8 cellular contexts compared by ENCODE assay signal in the genomic region with DNA sequence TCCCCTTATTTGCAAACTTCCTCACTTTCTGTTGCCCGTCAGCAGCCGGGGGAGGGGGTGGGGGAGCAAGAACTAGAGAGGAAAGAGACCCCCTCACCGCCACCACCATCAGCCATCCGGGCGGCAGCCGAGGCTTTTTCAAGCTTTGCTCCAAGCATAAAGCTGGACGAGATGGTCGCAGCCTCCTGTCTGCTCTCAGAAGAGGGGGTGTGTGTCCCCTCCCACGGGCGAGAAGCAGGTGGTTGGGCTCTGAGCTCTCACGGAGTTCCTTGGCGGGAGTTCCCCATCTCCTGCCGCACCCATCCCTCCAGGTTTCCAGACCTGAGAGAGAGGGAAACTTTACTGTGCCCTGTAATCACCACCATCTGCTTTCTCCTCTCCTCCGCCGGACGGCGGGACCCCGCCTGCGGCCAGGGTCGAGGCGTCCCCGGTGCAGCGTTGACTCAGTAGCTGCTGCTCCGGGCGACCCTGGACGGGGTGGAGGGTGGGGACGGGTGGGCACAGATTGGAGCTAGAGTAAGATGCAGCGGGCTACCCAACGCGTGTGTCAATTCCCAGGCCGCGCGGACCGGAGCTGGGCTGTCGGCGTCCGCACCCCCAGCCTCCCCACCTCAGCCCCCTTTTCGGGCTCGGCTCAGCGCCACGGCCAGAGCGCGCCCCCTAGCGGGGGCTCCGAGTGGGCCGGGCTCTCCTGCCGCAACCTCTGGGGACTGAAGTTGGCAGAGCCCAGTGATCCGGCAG. TPM values are rescaled to one million over a fixed set of nuclear protein-coding genes. Genes with fewer than 3 reads are reported as not detected.
A peak's percentile ranks its signal among the peaks of the same experiment; 100 is the strongest.
DNase-seq lines count a peak whose midpoint lies in the region; ATAC-seq, FAIRE-seq and TF ChIP-seq lines count a peak whose summit lies in the region.

No MANE protein-coding gene starts in this region.

- H3K9ac ChIP-seq in H1 (replicated peaks in 1 of 4; ENCODE audit: extremely low read depth in 1 of 4, low read depth in 3 of 4, low read length in 3 of 4) (no peak overlapping the region), trophoblast cell (ENCODE audit: low read length) (no peak overlapping the region)

- H3K4ac ChIP-seq in H1 (replicated peaks; ENCODE audit: insufficient read length, low read depth, low read length) (no peak overlapping the region), trophoblast cell (ENCODE audit: low read depth, low read length) (no peak overlapping the region)

- H3K79me1 ChIP-seq in H1 (ENCODE audit: low read depth, low read length): no peaks in the 10 kb centered on the region
- H3K79me1 ChIP-seq in trophoblast cell (ENCODE audit: low read length): no peaks in the 10 kb centered on the region

- TF ChIP-seq CTCF in Panc1 (IDR thresholded peaks at IDR 0.05) (peak; percentile 80), H1 (IDR thresholded peaks at IDR 0.05; ENCODE audit: control extremely low read depth in 1 of 3, insufficient read depth in 1 of 3, low read depth in 1 of 3, low read length in 3 of 3) (peak in 2 of 3 experiments; percentile 59 to 69; a peak in 3 of 4 replicates)

- CTCF ChIA-PET in Panc1 (lab: Charles Lee) (no interaction called here), H1 (lab: Charles Lee; ENCODE audit: partially characterized antibody) (interaction anchor here (0.5 to 4.6 kb wide), 11 partner anchors 9 to 182 kb away, joined by 3 to 23 read pairs (median 3); no protein-coding TSS in a partner anchor)

- H2AK5ac ChIP-seq in H1 (ENCODE audit: low read depth, low read length) (no peak overlapping the region), trophoblast cell (ENCODE audit: low read length) (no peak overlapping the region)

- H3K23me2 ChIP-seq in H1 (ENCODE audit: low read depth, low read length): peaks cover 7% of the 10 kb centered on the region; the same call in 1 of the 2 replicates

- no peaks in the 10 kb centered on the region for H3K36me3 ChIP-seq in Panc1 (ENCODE audit: control insufficient read depth, insufficient read depth, low read length)
- no peaks in the 10 kb centered on the region; a peak in 1 of 8 replicates for H3K36me3 ChIP-seq in H1 (ENCODE audit: control insufficient read depth in 2 of 4, insufficient read depth in 4 of 4, low read length in 3 of 4)
- H3K36me3 ChIP-seq in trophoblast cell (ENCODE audit: control insufficient read depth in 1 of 2, insufficient read depth in 2 of 2, low read length in 2 of 2): no peaks in the 10 kb centered on the region

- H3K4me3 ChIP-seq in Panc1 (ENCODE audit: low read depth in 2 of 2, low read length in 2 of 2) (peak overlapping the region in 1 of 2 experiments; percentile 24; a peak in 1 of 4 replicates), H1 (ENCODE audit: extremely low read depth in 1 of 4, insufficient read depth in 2 of 4, low read depth in 3 of 4, low read length in 4 of 4) (peak overlapping the region; percentile 24 to 55 (median 30); a peak in 7 of 8 replicates), trophoblast cell (ENCODE audit: low read depth, low read length) (no peak overlapping the region)

- no peak overlapping the region for H2BK20ac ChIP-seq in H1 (ENCODE audit: low read length)

- H2BK120ac ChIP-seq in H1 (replicated peaks; ENCODE audit: low read depth, low read length): no peak overlapping the region
- no peak overlapping the region for H2BK120ac ChIP-seq in trophoblast cell (ENCODE audit: insufficient read depth, low read length, poor library complexity)

- H3K27me3 ChIP-seq in Panc1 (ENCODE audit: control insufficient read depth, insufficient read depth, low read length) (peaks cover 13% of the 10 kb centered on the region), H1 (replicated peaks in 1 of 4; ENCODE audit: control insufficient read depth in 3 of 4, extremely low read depth in 1 of 4, insufficient read depth in 3 of 4, low read length in 3 of 4) (peaks cover 43 to 79% (median 70%) of the 10 kb centered on the region in 4 experiments), trophoblast cell (ENCODE audit: insufficient read depth, low read length) (peaks cover 59% of the 10 kb centered on the region)

- peak; percentile 30 for DNase-seq in NCI-H2196 (lab: John Stamatoyannopoulos, UW; ENCODE audit: unreplicated experiment)
- DNase-seq in NCI-H2196 treated with DMSO at 0.1 percent for 48 hours (lab: John Stamatoyannopoulos, UW; ENCODE audit: unreplicated experiment): no peak
- DNase-seq in Panc1 (ENCODE audit: low read depth, low spot score): no peak
- DNase-seq in H1 (ENCODE audit: low read depth in 1 of 2, low spot score in 2 of 2): peak in 1 of 2 experiments; percentile 80
- peak in 1 of 2 donors; percentile 48 for DNase-seq in trophoblast cell

- H4K12ac ChIP-seq in trophoblast cell (ENCODE audit: low read depth, low read length): no peak overlapping the region

- H4K91ac ChIP-seq in H1 (replicated peaks; ENCODE audit: insufficient read length, low read length) (no peak overlapping the region), trophoblast cell (ENCODE audit: low read depth, low read length) (no peak overlapping the region)

- WGBS in H1 (ENCODE audit: extremely low coverage in 1 of 2, insufficient coverage in 1 of 2, insufficient read length in 1 of 2, insufficient replicate concordance in 2 of 2, low coverage in 1 of 2, low lambda C conversion rate in 2 of 2, missing lambda C conversion rate in 1 of 2), 2 experiments: 2% methylated on average over 21 of the region's 48 CpGs; no CpG with 5 or more reads in 1 of the 2 experiments
- no CpG with 5 or more reads among the region's 48 CpGs for WGBS in trophoblast cell (ENCODE audit: extremely low coverage, insufficient coverage, insufficient read length)

- H3K79me2 ChIP-seq in H1 (ENCODE audit: control insufficient read depth in 1 of 2, insufficient read depth in 2 of 2, low read length in 2 of 2) (no peaks in the 10 kb centered on the region), trophoblast cell (ENCODE audit: control insufficient read depth, insufficient read depth, low read length, poor library complexity) (no peaks in the 10 kb centered on the region)

- H4K8ac ChIP-seq in H1 (ENCODE audit: extremely low read depth, insufficient read depth, low read length): no peak overlapping the region
- no peak overlapping the region for H4K8ac ChIP-seq in trophoblast cell (ENCODE audit: low read depth, low read length)

- intact Hi-C loops in Panc1 (cut with micrococcal nuclease; ENCODE audit: unreplicated experiment): no loop called here

- H3K4me1 ChIP-seq in Panc1 (ENCODE audit: control insufficient read depth, insufficient read depth, low read length): no peaks in the 10 kb centered on the region
- peaks cover 0 to 12% (median 6%) of the 10 kb centered on the region in 4 experiments; a peak in 6 of 7 replicates for H3K4me1 ChIP-seq in H1 (replicated peaks in 1 of 4; ENCODE audit: control insufficient read depth in 3 of 4, insufficient read depth in 4 of 4, low read length in 3 of 4)
- H3K4me1 ChIP-seq in trophoblast cell (ENCODE audit: control insufficient read depth in 1 of 2, insufficient read depth in 2 of 2, low read length in 2 of 2): peaks cover 6 to 11% of the 10 kb centered on the region in 2 experiments

- POLR2A ChIA-PET in Panc1 (lab: Charles Lee): no interaction called here
- POLR2A ChIA-PET in H1 (lab: Charles Lee; ENCODE audit: partially characterized antibody): interaction anchor here (0.6 to 1.3 kb wide), 2 partner anchors 12 to 15 kb away, joined by 3 to 4 read pairs; no protein-coding TSS in a partner anchor

- H3K9me3 ChIP-seq in Panc1 (ENCODE audit: control insufficient read depth, insufficient read depth, low read depth, low read length) (no peaks in the 10 kb centered on the region), H1 (ENCODE audit: insufficient read depth in 2 of 2, low read depth in 1 of 2, low read length in 1 of 2) (no peaks in the 10 kb centered on the region), trophoblast cell (ENCODE audit: insufficient read depth, low read depth, low read length) (peaks cover 4% of the 10 kb centered on the region)

- 0 out of 2 replicates have a peak overlapping the region, but pooled peaks have one; percentile 9 for H2BK12ac ChIP-seq in H1 (ENCODE audit: low read depth, low read length)
- no peak overlapping the region for H2BK12ac ChIP-seq in trophoblast cell (ENCODE audit: low read length)

- peak overlapping the region; percentile 71 to 90 for H3K4me2 ChIP-seq in H1 (ENCODE audit: insufficient read depth in 1 of 2, low read depth in 2 of 2, low read length in 2 of 2)
- H3K4me2 ChIP-seq in trophoblast cell (ENCODE audit: low read length): peak overlapping the region; percentile 67

- H3K14ac ChIP-seq in H1 (ENCODE audit: insufficient read length) (no peak overlapping the region), trophoblast cell (ENCODE audit: low read length) (no peak overlapping the region)

- H3K23ac ChIP-seq in H1 (ENCODE audit: insufficient read length) (no peak overlapping the region), trophoblast cell (ENCODE audit: low read length) (no peak overlapping the region)

- no peak overlapping the region for H2AFZ ChIP-seq in H1 (ENCODE audit: low read length)
- no peak overlapping the region for H2AFZ ChIP-seq in trophoblast cell (ENCODE audit: insufficient read depth, low read length, poor library complexity)

- no peak for TF ChIP-seq POLR2A in H1 (IDR thresholded peaks at IDR 0.05; ENCODE audit: control extremely low read depth in 1 of 2, low read depth in 2 of 2, low read length in 2 of 2)

- H3K27ac ChIP-seq in Panc1 (ENCODE audit: low read length) (no peak overlapping the region), H1 (ENCODE audit: low read depth, low read length) (no peak overlapping the region), trophoblast cell (ENCODE audit: low read depth, low read length) (no peak overlapping the region)

- in situ Hi-C loops in Panc1 (cut with HindIII; ENCODE audit: low pct_unique_long_range_greater_than_20kb, low sequenced_read_pairs): no loop called here

- no peak overlapping the region; the same call in 1 of the 2 replicates for H3K18ac ChIP-seq in H1 (ENCODE audit: extremely low read depth, low read length)
- H3K18ac ChIP-seq in trophoblast cell (ENCODE audit: low read length): no peak overlapping the region

- no peak for FAIRE-seq in H1 (lab: Jason Lieb, UNC)

- ATAC-seq in HG02571 (IDR thresholded peaks at IDR 0.05; ENCODE audit: unreplicated experiment): peak; percentile 59
- peak; percentile 76 for ATAC-seq in Panc1
- no peak for ATAC-seq in GM21526 (IDR thresholded peaks at IDR 0.05; ENCODE audit: low FRiP score, unreplicated experiment)
- no peak for ATAC-seq in GM19324 (IDR thresholded peaks at IDR 0.05; ENCODE audit: low FRiP score, unreplicated experiment)

- no peak for TF ChIP-seq EP300 in H1 (IDR thresholded peaks at IDR 0.05; ENCODE audit: borderline replicate concordance in 1 of 2, low read depth in 2 of 2, low read length in 2 of 2)

- H4K20me1 ChIP-seq in H1 (replicated peaks in 1 of 2; ENCODE audit: control insufficient read depth in 1 of 2, insufficient read depth in 2 of 2, low read length in 2 of 2): no peaks in the 10 kb centered on the region

- H2BK5ac ChIP-seq in H1 (ENCODE audit: low read depth, low read length): no peak overlapping the region
- H2BK5ac ChIP-seq in trophoblast cell (ENCODE audit: low read depth, low read length, poor library complexity): no peak overlapping the region

- peak; percentile 62 to 69 for TF ChIP-seq RAD21 in H1 (IDR thresholded peaks at IDR 0.05 in 1 of 2, conservative IDR thresholded peaks at IDR 0.05 in 1 of 2; ENCODE audit: low read depth in 2 of 2, low read length in 2 of 2)

- H4K5ac ChIP-seq in H1 (ENCODE audit: insufficient read length, low read depth, low read length): no peak overlapping the region

- H3K56ac ChIP-seq in H1 (replicated peaks; ENCODE audit: insufficient read length, low read depth, low read length): no peak overlapping the region

- no TSS peak for BruUV-seq in Panc1 (replicated peaks; lab: Mats Ljungman, UMichigan)

- H2BK15ac ChIP-seq in H1 (ENCODE audit: low read length): no peak overlapping the region

RNA-seq across cellular contexts. Expression of gene ARX, which starts 4.8 kb away (rescaled TPM):
- 0.15 TPM for total RNA-seq in Panc1 (2021; ENCODE audit: unreplicated experiment)
- not detected for polyA plus RNA-seq in Panc1 (2012; ENCODE audit: insufficient read length)
- total RNA-seq in H1 (2021; fragmentation: NEBNext Ultra II Directional; extraction: Animal tissue kit (Norgen Biotek cat#: 25700)): not detected in 2 replicates
- 0.05 TPM in 1 of 2 replicates, not detected in the other for polyA plus RNA-seq in H1 (2011; rRNA removed)
- 0.04 TPM for polyA plus RNA-seq in H1 (2011; cell fraction: cytosol; rRNA removed)
- 0.07 TPM for polyA plus RNA-seq in H1 (2011; cell fraction: nucleus; rRNA removed)
- polyA plus RNA-seq in H1 (2012, experiment 1 of 2): not detected in 4 replicates
- polyA plus RNA-seq in H1 (2012, experiment 2 of 2): not detected
- 0.06 TPM for polyA plus RNA-seq in H1 (2013, experiment 1 of 2)
- polyA plus RNA-seq in H1 (2013, experiment 2 of 2): not detected
- not detected in 2 replicates for polyA minus RNA-seq in H1 (2011; rRNA and poly(A)+ RNA removed)
- not detected for polyA minus RNA-seq in H1 (2011; cell fraction: cytosol; rRNA and poly(A)+ RNA removed)
- not detected for polyA minus RNA-seq in H1 (2011; cell fraction: nucleus; rRNA and poly(A)+ RNA removed)
- 0.03 TPM in 1 of 2 replicates, not detected in the other for polyA plus RNA-seq in trophoblast cell (2013)

Comparison
In these comparisons a context has a peak if more than half of its experiments do, and no peak if none do; other contexts are left out.
1. ATAC-seq: peak in HG02571 (single experiment) and Panc1 (single experiment); none in GM21526 (single experiment) and GM19324 (single experiment).